In genomic region chr4:124708517-124709300, GRCh38 we compare ENCODE assay signal across 13 cellular contexts. TPM values are rescaled to one million over a fixed set of nuclear protein-coding genes. Genes with fewer than 3 reads are reported as not detected.
DNase-seq lines count a peak whose midpoint lies in the region; ATAC-seq and TF ChIP-seq lines count a peak whose summit lies in the region.
"Had no signal": no experiment of that assay in that cellular context is flagged by ENCODE, and none has a peak within 500 bp of the region (broad histone marks: within the 10 kb centered on the region; RNA-seq: fewer than 3 reads in every experiment).

No MANE protein-coding gene starts in this region.

- TF ChIP-seq CTCF in H9 (conservative IDR thresholded peaks at IDR 0.05) (no peak), PC-3 (conservative IDR thresholded peaks at IDR 0.05; ENCODE audit: low read depth, low read length) (no peak), epithelial cell of proximal tubule (conservative IDR thresholded peaks at IDR 0.05; ENCODE audit: low read depth, low read length) (no peak)

- H2AFZ ChIP-seq in H9 (ENCODE audit: low read length) (no peak overlapping the region), PC-3 (ENCODE audit: low read length) (no peak overlapping the region), trophoblast cell (ENCODE audit: insufficient read depth, low read length, poor library complexity) (no peak overlapping the region)

- H3K4me2 ChIP-seq in H9 (ENCODE audit: insufficient read depth, insufficient read length, low read length) (no peak overlapping the region), PC-3 (ENCODE audit: low read length) (peak overlapping the region; percentile 84), trophoblast cell (ENCODE audit: low read length) (peak overlapping the region; percentile 57)

- DNase-seq in H9 (no peak), PC-3 (no peak), epithelial cell of proximal tubule (ENCODE audit: low read depth) (no peak), trophoblast cell (no peak), NCI-H146 (lab: John Stamatoyannopoulos, UW) (no peak), midbrain (lab: John Stamatoyannopoulos, UW) (no peak)
- DNase-seq in activated T-cell treated with anti-CD3 and anti-CD28 coated beads, Interleukin-2, amount 50 U/mL, for 24 hours: no peak
- DNase-seq: activated CD4-positive, alpha-beta memory T cell treated with anti-CD3 and anti-CD28 coated beads, Interleukin-2, amount 10 ng/mL, durations not matched to agents 7 days and 5 days; activated naive CD8-positive, alpha-beta T cell treated with anti-CD3 and anti-CD28 coated beads, Interleukin-2, amount 10 ng/mL, durations not matched to agents 7 days and 5 days; NCI-H2081; stimulated activated naive B cell treated with anti-CD40 and anti-IgM and Interleukin-4, amounts not matched to agents 10 μg/mL and 1 μg/mL and 100 μg/mL, for 72 hours had no signal

- BruUV-seq in PC-3 (replicated peaks; lab: Mats Ljungman, UMichigan): no TSS peak

- H3T11ph ChIP-seq in H9 (ENCODE audit: low read length): no peak overlapping the region

- no CpG with 5 or more reads among the region's 1 CpG for WGBS in H9 (ENCODE audit: extremely low coverage, insufficient read length, low lambda C conversion rate)
- no CpG with 5 or more reads among the region's 1 CpG for WGBS in trophoblast cell (ENCODE audit: extremely low coverage, insufficient coverage, insufficient read length)

- H3K23ac ChIP-seq in H9 (ENCODE audit: insufficient read length, low read depth, low read length): no peak overlapping the region
- H3K23ac ChIP-seq in trophoblast cell (ENCODE audit: low read length): no peak overlapping the region

- no peaks in the 10 kb centered on the region for H4K20me1 ChIP-seq in H9 (ENCODE audit: control insufficient read depth, insufficient read depth, insufficient read length)
- H4K20me1 ChIP-seq in PC-3 (ENCODE audit: low read length): peaks cover 45% of the 10 kb centered on the region

- no peak overlapping the region for H2BK12ac ChIP-seq in H9 (ENCODE audit: insufficient read length, low read depth, low read length)
- no peak overlapping the region for H2BK12ac ChIP-seq in trophoblast cell (ENCODE audit: low read length)

- H3K56ac ChIP-seq in H9 (ENCODE audit: insufficient read length, low read depth, low read length): no peak overlapping the region

- H3K9me2 ChIP-seq in PC-3 (replicated peaks; ENCODE audit: low read length): no peaks in the 10 kb centered on the region

- H2BK120ac ChIP-seq in H9 (ENCODE audit: low read depth, low read length, poor library complexity, severe bottlenecking): no peak overlapping the region
- H2BK120ac ChIP-seq in trophoblast cell (ENCODE audit: insufficient read depth, low read length, poor library complexity): no peak overlapping the region

- no peak for ATAC-seq in PC-3
- ATAC-seq in HG03097 (IDR thresholded peaks at IDR 0.05; ENCODE audit: low FRiP score, unreplicated experiment): no peak
- ATAC-seq: stimulated activated naive B cell treated with anti-CD40 and anti-IgM and Interleukin-4, amounts not matched to agents 10 μg/mL and 1 μg/mL and 100 μg/mL, for 72 hours had no signal

- H2BK5ac ChIP-seq in H9 (ENCODE audit: insufficient read length, low read length) (no peak overlapping the region), trophoblast cell (ENCODE audit: low read depth, low read length, poor library complexity) (no peak overlapping the region)

- H3K14ac ChIP-seq in H9 (ENCODE audit: insufficient read depth, low read length) (no peak overlapping the region), trophoblast cell (ENCODE audit: low read length) (no peak overlapping the region)

- H3K9me3 ChIP-seq in H9 (ENCODE audit: control insufficient read depth, low read depth, low read length) (no peaks in the 10 kb centered on the region), PC-3 (ENCODE audit: low read length) (no peaks in the 10 kb centered on the region), trophoblast cell (ENCODE audit: insufficient read depth, low read depth, low read length) (no peaks in the 10 kb centered on the region)
- H3K9me3 ChIP-seq: SJCRH30 had no signal

- H3K27me3 ChIP-seq in H9 (ENCODE audit: insufficient read depth, low read length): no peaks in the 10 kb centered on the region
- no peaks in the 10 kb centered on the region for H3K27me3 ChIP-seq in PC-3 (ENCODE audit: low read length)
- no peaks in the 10 kb centered on the region for H3K27me3 ChIP-seq in trophoblast cell (ENCODE audit: insufficient read depth, low read length)
- H3K27me3 ChIP-seq: SJCRH30 had no signal

- no peak overlapping the region for H3K18ac ChIP-seq in H9 (ENCODE audit: insufficient read length, low read depth, low read length)
- H3K18ac ChIP-seq in trophoblast cell (ENCODE audit: low read length): no peak overlapping the region

- H3K36me3 ChIP-seq in PC-3 (ENCODE audit: low read depth, low read length): peaks cover 36% of the 10 kb centered on the region
- peaks cover 2 to 4% of the 10 kb centered on the region in 2 experiments for H3K36me3 ChIP-seq in trophoblast cell (ENCODE audit: control insufficient read depth in 1 of 2, insufficient read depth in 2 of 2, low read length in 2 of 2)

- intact Hi-C loops in PC-3 (cut with micrococcal nuclease): no loop called here

- no peak overlapping the region for H4K12ac ChIP-seq in trophoblast cell (ENCODE audit: low read depth, low read length)

- H4K91ac ChIP-seq in H9 (ENCODE audit: insufficient read length, low read depth, low read length) (no peak overlapping the region), trophoblast cell (ENCODE audit: low read depth, low read length) (no peak overlapping the region)

- H3K23me2 ChIP-seq in H9 (ENCODE audit: insufficient read length, low read depth, low read length, poor library complexity, severe bottlenecking): peaks cover 11% of the 10 kb centered on the region

- H4K5ac ChIP-seq in H9 (ENCODE audit: insufficient read length, low read depth, low read length): no peak overlapping the region

- no peak overlapping the region for H2AK5ac ChIP-seq in H9 (ENCODE audit: insufficient read length, low read length)
- no peak overlapping the region for H2AK5ac ChIP-seq in trophoblast cell (ENCODE audit: low read length)

- CTCF ChIA-PET in PC-3 (lab: Charles Lee): no interaction called here

- peaks cover 22% of the 10 kb centered on the region; the same call in 1 of the 2 replicates for H3K79me2 ChIP-seq in H9 (ENCODE audit: insufficient read depth, low read length)
- H3K79me2 ChIP-seq in PC-3 (ENCODE audit: low read length): peaks cover 87% of the 10 kb centered on the region
- H3K79me2 ChIP-seq in trophoblast cell (ENCODE audit: control insufficient read depth, insufficient read depth, low read length, poor library complexity): peaks cover 14% of the 10 kb centered on the region

- no peaks in the 10 kb centered on the region for H3K9me3 Mint-ChIP-seq in H9
- no peaks in the 10 kb centered on the region for H3K9me3 Mint-ChIP-seq in activated T-cell treated with anti-CD3 and anti-CD28 coated beads, Interleukin-2, amount 50 U/mL, for 24 hours
- H3K9me3 Mint-ChIP-seq: activated CD4-positive, alpha-beta memory T cell treated with anti-CD3 and anti-CD28 coated beads, Interleukin-2, amount 10 ng/mL, durations not matched to agents 7 days and 5 days; activated naive CD8-positive, alpha-beta T cell treated with anti-CD3 and anti-CD28 coated beads, Interleukin-2, amount 10 ng/mL, durations not matched to agents 7 days and 5 days; stimulated activated naive B cell treated with anti-CD40 and anti-IgM and Interleukin-4, amounts not matched to agents 10 μg/mL and 1 μg/mL and 100 μg/mL, for 72 hours had no signal

- H3K4me1 ChIP-seq in H9 (ENCODE audit: insufficient read depth, low read length) (peaks cover 2% of the 10 kb centered on the region; the same call in 1 of the 2 replicates), PC-3 (ENCODE audit: insufficient read depth, low read length) (peaks cover 41% of the 10 kb centered on the region), trophoblast cell (ENCODE audit: control insufficient read depth in 1 of 2, insufficient read depth in 2 of 2, low read length in 2 of 2) (peaks cover 0 to 6% of the 10 kb centered on the region in 2 experiments)

- H3K4me1 Mint-ChIP-seq in H9: peaks cover 38 to 41% of the 10 kb centered on the region in 2 experiments
- peaks cover 13% of the 10 kb centered on the region for H3K4me1 Mint-ChIP-seq in activated T-cell treated with anti-CD3 and anti-CD28 coated beads, Interleukin-2, amount 50 U/mL, for 24 hours (ENCODE audit: low read depth)

- H3K27me3 Mint-ChIP-seq in H9 (ENCODE audit: low read depth): no peaks in the 10 kb centered on the region
- peaks cover 8% of the 10 kb centered on the region for H3K27me3 Mint-ChIP-seq in activated T-cell treated with anti-CD3 and anti-CD28 coated beads, Interleukin-2, amount 50 U/mL, for 24 hours
- H3K27me3 Mint-ChIP-seq: stimulated activated naive B cell treated with anti-CD40 and anti-IgM and Interleukin-4, amounts not matched to agents 10 μg/mL and 1 μg/mL and 100 μg/mL, for 72 hours had no signal

- H3K9ac ChIP-seq in H9 (ENCODE audit: extremely low read depth, insufficient read length, low read length) (no peak overlapping the region), PC-3 (ENCODE audit: low read length) (peak overlapping the region; percentile 85; the same call in 1 of the 2 replicates), trophoblast cell (ENCODE audit: low read length) (no peak overlapping the region)

- H3K27ac Mint-ChIP-seq in H9: peak overlapping the region in 1 of 3 experiments; percentile 4; a peak in 1 of 7 replicates
- H3K27ac Mint-ChIP-seq in activated T-cell treated with anti-CD3 and anti-CD28 coated beads, Interleukin-2, amount 50 U/mL, for 24 hours: no peak overlapping the region
- H3K27ac Mint-ChIP-seq: activated CD4-positive, alpha-beta memory T cell treated with anti-CD3 and anti-CD28 coated beads, Interleukin-2, amount 10 ng/mL, durations not matched to agents 7 days and 5 days; activated naive CD8-positive, alpha-beta T cell treated with anti-CD3 and anti-CD28 coated beads, Interleukin-2, amount 10 ng/mL, durations not matched to agents 7 days and 5 days; stimulated activated naive B cell treated with anti-CD40 and anti-IgM and Interleukin-4, amounts not matched to agents 10 μg/mL and 1 μg/mL and 100 μg/mL, for 72 hours had no signal

- H4K8ac ChIP-seq in H9 (replicated peaks; ENCODE audit: insufficient read length, low read depth, low read length) (no peak overlapping the region), trophoblast cell (ENCODE audit: low read depth, low read length) (no peak overlapping the region)

- H2BK20ac ChIP-seq in H9 (ENCODE audit: low read depth, low read length, poor library complexity, severe bottlenecking): no peak overlapping the region

- H3K4ac ChIP-seq in H9 (ENCODE audit: low read depth, low read length) (no peak overlapping the region), trophoblast cell (ENCODE audit: low read depth, low read length) (peak overlapping the region; percentile 73)

- no peak overlapping the region for H3K27ac ChIP-seq in H9 (ENCODE audit: insufficient read length, low read depth, low read length)
- no peak overlapping the region for H3K27ac ChIP-seq in PC-3 (ENCODE audit: low read length)
- no peak overlapping the region for H3K27ac ChIP-seq in trophoblast cell (ENCODE audit: low read depth, low read length)
- H3K27ac ChIP-seq: SJCRH30 had no signal

- H3K4me3 ChIP-seq in PC-3 (ENCODE audit: low read length) (peak overlapping the region; percentile 92), epithelial cell of proximal tubule (ENCODE audit: low read depth, low read length) (peak overlapping the region; percentile 12), trophoblast cell (ENCODE audit: low read depth, low read length) (no peak overlapping the region)
- H3K4me3 ChIP-seq: SJCRH30 had no signal

- H2BK15ac ChIP-seq in H9 (ENCODE audit: low read depth, low read length): no peak overlapping the region

- POLR2A ChIA-PET in PC-3 (lab: Charles Lee; ENCODE audit: unreplicated experiment): no interaction called here

- H3K4me3 Mint-ChIP-seq in H9: peak overlapping the region; percentile 41 to 57
- no peak overlapping the region for H3K4me3 Mint-ChIP-seq in activated T-cell treated with anti-CD3 and anti-CD28 coated beads, Interleukin-2, amount 50 U/mL, for 24 hours
- H3K4me3 Mint-ChIP-seq: activated CD4-positive, alpha-beta memory T cell treated with anti-CD3 and anti-CD28 coated beads, Interleukin-2, amount 10 ng/mL, durations not matched to agents 7 days and 5 days; activated naive CD8-positive, alpha-beta T cell treated with anti-CD3 and anti-CD28 coated beads, Interleukin-2, amount 10 ng/mL, durations not matched to agents 7 days and 5 days; stimulated activated naive B cell treated with anti-CD40 and anti-IgM and Interleukin-4, amounts not matched to agents 10 μg/mL and 1 μg/mL and 100 μg/mL, for 72 hours had no signal

- no peaks in the 10 kb centered on the region for H3F3A ChIP-seq in PC-3 (ENCODE audit: low read length, unreplicated experiment)

- H3K79me1 ChIP-seq in H9 (ENCODE audit: insufficient read depth, low read depth, low read length, poor library complexity, severe bottlenecking) (no peaks in the 10 kb centered on the region), trophoblast cell (ENCODE audit: low read length) (peaks cover 15% of the 10 kb centered on the region)

- peaks cover 16 to 30% (median 27%) of the 10 kb centered on the region in 3 experiments for H3K36me3 Mint-ChIP-seq in H9 (ENCODE audit: insufficient read depth in 1 of 3, low read depth in 3 of 3)
- peaks cover 2% of the 10 kb centered on the region for H3K36me3 Mint-ChIP-seq in activated T-cell treated with anti-CD3 and anti-CD28 coated beads, Interleukin-2, amount 50 U/mL, for 24 hours (ENCODE audit: low read depth)
- H3K36me3 Mint-ChIP-seq: activated naive CD8-positive, alpha-beta T cell treated with anti-CD3 and anti-CD28 coated beads, Interleukin-2, amount 10 ng/mL, durations not matched to agents 7 days and 5 days; stimulated activated naive B cell treated with anti-CD40 and anti-IgM and Interleukin-4, amounts not matched to agents 10 μg/mL and 1 μg/mL and 100 μg/mL, for 72 hours had no signal

RNA-seq across cellular contexts. Expression of gene ANKRD50, which starts 3.8 kb away (rescaled TPM):
- total RNA-seq in H9 (2021) (27.3 and 30.1 TPM in 2 replicates), PC-3 (2014; rRNA removed) (26.3 and 29.3 TPM in 2 replicates), epithelial cell of proximal tubule (7.2 and 7.5 TPM in 2 replicates)
- 20.4 and 20.9 TPM in 2 replicates for polyA plus RNA-seq in trophoblast cell (2013)
